Comparison of ENCODE assay signal across 1 cellular context in the genomic region with DNA sequence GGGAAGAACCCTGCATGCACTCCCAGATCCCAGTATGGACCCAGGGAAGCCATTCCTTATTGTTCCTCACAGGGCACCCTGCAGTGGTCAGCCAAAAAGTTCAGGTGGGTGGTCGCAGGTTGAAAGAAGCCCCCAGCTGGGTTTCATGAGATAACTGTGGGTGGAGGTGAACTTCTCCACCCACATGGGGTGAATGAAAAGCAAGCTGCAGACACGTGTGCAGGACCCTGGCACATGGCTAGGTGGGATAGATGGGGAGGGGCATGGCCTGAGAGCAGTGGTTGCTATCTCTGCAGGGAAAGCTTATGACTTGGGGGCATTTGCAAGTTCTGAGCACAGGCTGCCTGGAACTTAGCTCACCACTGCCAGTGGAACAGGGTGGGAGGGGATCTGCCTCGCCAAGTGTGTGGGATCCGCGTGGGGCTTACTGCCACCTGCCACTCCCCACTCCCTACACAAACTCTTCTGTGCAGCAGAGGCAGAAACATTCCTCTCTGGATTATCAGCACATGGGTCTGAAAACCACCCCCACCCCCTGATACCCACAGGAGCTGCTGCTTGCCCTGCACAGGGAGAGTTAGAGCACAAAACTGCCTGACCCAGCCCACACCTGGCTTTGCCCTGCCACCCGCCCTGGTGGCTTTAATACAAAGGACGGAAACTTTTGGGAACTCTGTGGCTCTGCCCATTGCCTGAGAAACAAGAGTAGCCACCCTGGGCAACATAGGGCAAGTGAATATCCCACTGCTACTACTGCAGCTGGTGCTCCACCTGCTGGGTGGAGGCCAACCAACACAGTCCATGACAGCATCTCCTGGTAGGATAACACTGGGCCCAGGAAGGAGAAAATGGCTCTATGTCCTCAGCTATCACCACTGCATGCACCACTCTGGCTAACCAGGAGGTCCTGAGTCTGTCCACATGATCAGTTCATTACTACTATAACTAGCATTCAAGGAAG.
TF ChIP-seq lines count a peak whose summit lies in the region.

No MANE protein-coding gene starts in this region.

TF ChIP-seq in IMR-90, 13 proteins besides CTCF, POLR2A, EP300 and RAD21 (continued from another document):
- TF ChIP-seq CEBPB (IDR thresholded peaks at IDR 0.05; ENCODE audit: low read depth, low read length), result no peak
- TF ChIP-seq CHD1 (IDR thresholded peaks at IDR 0.05; ENCODE audit: low read depth, low read length), result no peak
- TF ChIP-seq, protein P1, sequence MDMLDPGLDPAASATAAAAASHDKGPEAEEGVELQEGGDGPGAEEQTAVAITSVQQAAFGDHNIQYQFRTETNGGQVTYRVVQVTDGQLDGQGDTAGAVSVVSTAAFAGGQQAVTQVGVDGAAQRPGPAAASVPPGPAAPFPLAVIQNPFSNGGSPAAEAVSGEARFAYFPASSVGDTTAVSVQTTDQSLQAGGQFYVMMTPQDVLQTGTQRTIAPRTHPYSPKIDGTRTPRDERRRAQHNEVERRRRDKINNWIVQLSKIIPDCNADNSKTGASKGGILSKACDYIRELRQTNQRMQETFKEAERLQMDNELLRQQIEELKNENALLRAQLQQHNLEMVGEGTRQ (IDR thresholded peaks at IDR 0.05; ENCODE audit: low read depth, low read length), result no peak
- TF ChIP-seq NFE2L2 (IDR thresholded peaks at IDR 0.05; ENCODE audit: low read depth, low read length), result no peak
- TF ChIP-seq MXI1 (IDR thresholded peaks at IDR 0.05; ENCODE audit: borderline replicate concordance, low read depth, low read length), result no peak
- no peak for TF ChIP-seq SMC3 (IDR thresholded peaks at IDR 0.05; ENCODE audit: low read depth, low read length)
- no peak for TF ChIP-seq FOS (IDR thresholded peaks at IDR 0.05; ENCODE audit: low read depth, low read length)
- TF ChIP-seq RFX5 (IDR thresholded peaks at IDR 0.05; ENCODE audit: low read depth, low read length), result no peak
- no peak for TF ChIP-seq MAZ (IDR thresholded peaks at IDR 0.05; ENCODE audit: borderline replicate concordance, low read depth, low read length)
- no peak for TF ChIP-seq MAFK (IDR thresholded peaks at IDR 0.05; ENCODE audit: low read depth, low read length)
- TF ChIP-seq BHLHE40 (IDR thresholded peaks at IDR 0.05; ENCODE audit: low read depth, low read length), result no peak
TF ChIP-seq in IMR-90: peak in this region for 0.
